ENCODE assay signal across 1 cellular context in the genomic region with DNA sequence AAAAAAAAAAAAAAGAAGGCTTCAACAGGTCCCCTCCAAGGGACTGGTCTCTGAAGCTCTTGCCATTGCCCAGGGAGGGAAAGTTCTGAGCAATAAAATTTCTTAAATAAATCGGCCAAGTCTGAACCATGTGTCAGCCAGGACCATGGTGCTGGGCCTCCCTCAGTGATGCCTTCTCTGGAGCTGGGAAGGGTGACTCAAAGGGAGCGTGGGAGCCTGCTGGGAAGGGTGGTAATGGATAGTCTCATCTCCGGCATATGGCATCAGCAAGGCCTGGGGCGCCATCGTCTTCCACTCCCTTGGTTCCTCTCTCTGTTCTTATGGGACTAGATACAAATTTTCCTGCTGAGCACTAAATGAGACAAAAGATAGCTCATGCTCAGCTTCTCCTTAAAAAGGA.
TF ChIP-seq lines count a peak whose summit lies in the region.

No MANE protein-coding gene starts in this region.

TF ChIP-seq in IMR-90, 13 proteins besides CTCF, POLR2A, EP300 and RAD21:
- TF ChIP-seq CEBPB (IDR thresholded peaks at IDR 0.05; ENCODE audit: low read depth, low read length): no peak
- TF ChIP-seq, protein P1, sequence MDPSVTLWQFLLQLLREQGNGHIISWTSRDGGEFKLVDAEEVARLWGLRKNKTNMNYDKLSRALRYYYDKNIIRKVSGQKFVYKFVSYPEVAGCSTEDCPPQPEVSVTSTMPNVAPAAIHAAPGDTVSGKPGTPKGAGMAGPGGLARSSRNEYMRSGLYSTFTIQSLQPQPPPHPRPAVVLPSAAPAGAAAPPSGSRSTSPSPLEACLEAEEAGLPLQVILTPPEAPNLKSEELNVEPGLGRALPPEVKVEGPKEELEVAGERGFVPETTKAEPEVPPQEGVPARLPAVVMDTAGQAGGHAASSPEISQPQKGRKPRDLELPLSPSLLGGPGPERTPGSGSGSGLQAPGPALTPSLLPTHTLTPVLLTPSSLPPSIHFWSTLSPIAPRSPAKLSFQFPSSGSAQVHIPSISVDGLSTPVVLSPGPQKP (IDR thresholded peaks at IDR 0.05; ENCODE audit: borderline replicate concordance, low read depth, low read length): no peak
- TF ChIP-seq NFE2L2 (IDR thresholded peaks at IDR 0.05; ENCODE audit: low read depth, low read length): no peak
- no peak for TF ChIP-seq MAZ (IDR thresholded peaks at IDR 0.05; ENCODE audit: borderline replicate concordance, low read depth, low read length)
- no peak for TF ChIP-seq FOS (IDR thresholded peaks at IDR 0.05; ENCODE audit: low read depth, low read length)
